ENCODE assay signal across 8 cellular contexts in the genomic region with DNA sequence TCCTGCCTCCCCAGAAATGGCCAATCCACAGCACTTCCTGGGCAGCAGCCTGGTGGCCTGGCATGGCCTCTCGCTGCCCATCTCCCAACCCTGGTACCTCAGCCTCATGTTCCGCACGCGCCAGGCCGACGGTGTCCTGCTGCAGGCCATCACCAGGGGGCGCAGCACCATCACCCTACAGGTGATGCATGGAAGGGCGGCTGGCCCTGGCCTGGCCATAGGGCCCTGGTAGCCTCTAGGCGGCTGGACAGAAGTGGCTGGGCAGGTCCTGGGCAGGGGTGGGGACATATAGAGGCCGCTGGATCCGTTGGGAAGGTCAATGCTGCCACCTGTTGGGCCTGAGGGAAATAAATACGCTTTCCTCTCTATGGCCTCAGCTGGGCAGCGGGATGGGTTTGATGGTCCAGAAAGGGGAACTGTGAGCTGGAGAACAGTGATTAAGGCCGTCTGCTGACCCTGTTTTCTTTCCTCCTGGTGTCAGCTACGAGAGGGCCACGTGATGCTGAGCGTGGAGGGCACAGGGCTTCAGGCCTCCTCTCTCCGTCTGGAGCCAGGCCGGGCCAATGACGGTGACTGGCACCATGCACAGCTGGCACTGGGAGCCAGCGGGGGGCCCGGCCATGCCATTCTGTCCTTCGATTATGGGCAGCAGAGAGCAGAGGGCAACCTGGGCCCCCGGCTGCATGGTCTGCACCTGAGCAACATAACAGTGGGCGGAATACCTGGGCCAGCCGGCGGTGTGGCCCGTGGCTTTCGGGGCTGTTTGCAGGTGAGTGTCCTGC. TPM values are rescaled to one million over a fixed set of nuclear protein-coding genes. Genes with fewer than 3 reads are reported as not detected.
DNase-seq lines count a peak whose midpoint lies in the region; ATAC-seq, FAIRE-seq and TF ChIP-seq lines count a peak whose summit lies in the region.

No MANE protein-coding gene starts in this region.

- DNase-seq in DND-41, result peak; percentile 69
- peak; percentile 98 for DNase-seq in H54 (ENCODE audit: insufficient read length, low spot score)
- peak; percentile 60 for DNase-seq in NCI-H1417 treated with DMSO at 0.1 percent for 48 hours (lab: John Stamatoyannopoulos, UW)
- peak; percentile 91 for DNase-seq in activated CD4-positive, alpha-beta T cell treated with anti-CD3 and anti-CD28 coated beads for 48 hours
- DNase-seq in chondrocyte (ENCODE audit: low spot score), result no peak
- peak; percentile 95 for DNase-seq in left kidney (ENCODE audit: low read depth, low spot score)
- DNase-seq in stimulated activated CD4-positive, alpha-beta T cell treated with anti-CD3 and anti-CD28 coated beads, Interleukin-4, amount 100 ng/mL, for 4 hours, result peak; percentile 61 to 78

- no peaks in the 10 kb centered on the region for H3K27me3 Mint-ChIP-seq in chondrocyte (ENCODE audit: low read depth)

- no peak overlapping the region for H3K4me3 ChIP-seq in DND-41 (ENCODE audit: low read depth in 1 of 2, low read length in 2 of 2)

- H3K27ac Mint-ChIP-seq in chondrocyte (ENCODE audit: unreplicated experiment), result no peak overlapping the region

- peaks cover 15% of the 10 kb centered on the region for H3K4me1 Mint-ChIP-seq in chondrocyte (ENCODE audit: low read depth)

- H4K20me1 ChIP-seq in DND-41 (ENCODE audit: insufficient read depth, low read length), result no peaks in the 10 kb centered on the region

- no peak overlapping the region for H2AFZ ChIP-seq in DND-41 (ENCODE audit: low read depth, low read length)

- FAIRE-seq in H54 (lab: Jason Lieb, UNC), result peak; percentile 92

- peaks cover 2% of the 10 kb centered on the region for H3K36me3 Mint-ChIP-seq in chondrocyte (ENCODE audit: low read depth)

- H3K9me3 ChIP-seq in DND-41 (ENCODE audit: insufficient read depth, low read length, severe bottlenecking), result no peaks in the 10 kb centered on the region

- no peaks in the 10 kb centered on the region for H3K4me1 ChIP-seq in DND-41 (ENCODE audit: insufficient read depth, low read length)

- no peak overlapping the region for H3K4me2 ChIP-seq in DND-41 (ENCODE audit: insufficient read depth, low read length)

- H3K9me3 Mint-ChIP-seq in chondrocyte (ENCODE audit: low read depth), result no peaks in the 10 kb centered on the region

- ATAC-seq in DND-41 (ENCODE audit: insufficient read depth, low read depth) (peak; percentile 88), HG02571 (IDR thresholded peaks at IDR 0.05; ENCODE audit: unreplicated experiment) (no peak)

- peak; percentile 89 for TF ChIP-seq CTCF in DND-41 (IDR thresholded peaks at IDR 0.05; ENCODE audit: borderline replicate concordance, extremely low read depth, low read length, poor library complexity, severe bottlenecking)
- peak; percentile 99 for TF ChIP-seq CTCF in chondrocyte (IDR thresholded peaks at IDR 0.05)

- TF ChIP-seq POLR2A in H54 (IDR thresholded peaks at IDR 0.05; ENCODE audit: low read depth, low read length), result no peak

- no peaks in the 10 kb centered on the region; the same call in 1 of the 2 replicates for H3K36me3 ChIP-seq in DND-41 (ENCODE audit: insufficient read depth, low read length)

- H3K4me3 Mint-ChIP-seq in chondrocyte (ENCODE audit: unreplicated experiment), result no peak overlapping the region

- no peaks in the 10 kb centered on the region for H3K79me2 ChIP-seq in DND-41 (ENCODE audit: insufficient read depth, low read length)

- no peak overlapping the region for H3K27ac ChIP-seq in DND-41 (ENCODE audit: low read length)

- H3K27me3 ChIP-seq in DND-41 (ENCODE audit: insufficient read depth, low read length, poor library complexity), result no peaks in the 10 kb centered on the region

- H3K9ac ChIP-seq in DND-41 (ENCODE audit: low read depth, low read length), result no peak overlapping the region

RNA-seq across cellular contexts. Expression of gene CELSR2, which starts 14.4 kb away (rescaled TPM):
- 8.6 to 10.3 TPM (median 9.9 TPM) in 3 replicates for total RNA-seq in chondrocyte

RNA-seq across cellular contexts. Expression of gene PSRC1, which starts 19.2 kb away (rescaled TPM):
- 4.3 to 6.6 TPM (median 6.5 TPM) in 3 replicates for total RNA-seq in chondrocyte

RNA-seq across cellular contexts. Expression of gene MYBPHL, which starts 43.0 kb away (rescaled TPM):
- total RNA-seq in chondrocyte, result not detected in 3 replicates

RNA-seq across cellular contexts. Expression of gene SARS1, which starts 50.1 kb away (rescaled TPM):
- total RNA-seq in chondrocyte, result 127 to 354 TPM (median 348 TPM) in 3 replicates
